1 cellular context compared by ENCODE assay signal in genomic region chr11:31870609-31871309, GRCh38.
TF ChIP-seq lines count a peak whose summit lies in the region.

No MANE protein-coding gene starts in this region.

TF ChIP-seq in HepG2, 621 proteins besides CTCF, POLR2A, EP300 and RAD21 (continued from another document):
- TF ChIP-seq ZNF687 (CRISPR knock-in tag; IDR thresholded peaks at IDR 0.05) = peak; percentile 34
- TF ChIP-seq MTF2 (CRISPR knock-in tag; IDR thresholded peaks at IDR 0.05; ENCODE audit: borderline replicate concordance) = no peak
- TF ChIP-seq ZNF891 (CRISPR knock-in tag; IDR thresholded peaks at IDR 0.05) = peak; percentile 43; the same call in 1 of the 2 replicates
- peak; percentile 47 for TF ChIP-seq XRCC5 (optimal IDR thresholded peaks at IDR 0.05; ENCODE audit: low read length)
- no peak for TF ChIP-seq ZNF572 (CRISPR knock-in tag; IDR thresholded peaks at IDR 0.05)
- no peak for TF ChIP-seq ZNF296 (CRISPR knock-in tag; conservative IDR thresholded peaks at IDR 0.05)
